25 cellular contexts compared by ENCODE assay signal in genomic region chrX:150224676-150225075, GRCh38.
"Had no signal": no experiment of that assay in that cellular context is flagged by ENCODE, and none has a peak within 500 bp of the region (broad histone marks: within the 10 kb centered on the region; RNA-seq: fewer than 3 reads in every experiment).

No MANE protein-coding gene starts in this region.

- H3K36me3 ChIP-seq: heart left ventricle, left lung, right lobe of liver, tibial nerve, upper lobe of left lung had no signal

- H3K9me3 Mint-ChIP-seq: immature natural killer cell; memory B cell; naive thymus-derived CD8-positive, alpha-beta T cell; stimulated activated effector memory CD8-positive, alpha-beta T cell treated with anti-CD3 and anti-CD28 coated beads, Interleukin-12 subunit alpha, Interleukin-12 subunit beta, amount 100 ng/mL, for 72 hours; stimulated activated naive CD8-positive, alpha-beta T cell treated with anti-CD3 and anti-CD28 coated beads, Interleukin-15, amount 100 ng/mL, for 72 hours had no signal

- H3K9ac ChIP-seq: parathyroid adenoma had no signal

- H3K4me2 ChIP-seq: smooth muscle cell had no signal

- H3K27me3 ChIP-seq: left lung, right lobe of liver, tibial nerve, upper lobe of left lung had no signal

- H3K4me1 ChIP-seq: heart left ventricle, left lung, parathyroid adenoma, psoas muscle, right lobe of liver, tibial nerve, upper lobe of left lung had no signal

- H3K27me3 Mint-ChIP-seq: stimulated activated naive CD8-positive, alpha-beta T cell treated with anti-CD3 and anti-CD28 coated beads, Interleukin-15, amount 100 ng/mL, for 72 hours had no signal

- DNase-seq: heart left ventricle; hypothalamus; immature natural killer cell; kidney; left colon; left lung; naive thymus-derived CD8-positive, alpha-beta T cell; nucleus accumbens; psoas muscle; right lobe of liver; stimulated activated CD4-positive, alpha-beta T cell treated with anti-CD3 and anti-CD28 coated beads, Interleukin-12 subunit alpha, Interleukin-12 subunit beta, amount 100 ng/mL, for 4 hours; stimulated activated CD4-positive, alpha-beta T cell treated with anti-CD3 and anti-CD28 coated beads, Interleukin-15, amount 100 ng/mL, for 24 hours; stimulated activated CD4-positive, alpha-beta T cell treated with anti-CD3 and anti-CD28 coated beads, Interleukin-2, amount 100 ng/mL, for 24 hours; stimulated activated CD4-positive, alpha-beta T cell treated with anti-CD3 and anti-CD28 coated beads, Interleukin-4, amount 100 ng/mL, for 1 hour; stimulated activated naive CD4-positive, alpha-beta T cell treated with Interleukin-2 at 50 U/mL for 16 hours; stimulated activated naive CD8-positive, alpha-beta T cell treated with anti-CD3 and anti-CD28 coated beads, Interleukin-15, amount 100 ng/mL, for 72 hours; substantia nigra; upper lobe of left lung had no signal

- H3K4me3 ChIP-seq: heart left ventricle, left lung, psoas muscle, right lobe of liver, smooth muscle cell, tibial nerve, upper lobe of left lung had no signal

- H3K27ac ChIP-seq: heart left ventricle, left lung, parathyroid adenoma, psoas muscle, right lobe of liver, tibial nerve, upper lobe of left lung had no signal

- H3K4me1 Mint-ChIP-seq: immature natural killer cell; memory B cell; nephron; neural crest cell; stimulated activated effector memory CD8-positive, alpha-beta T cell treated with anti-CD3 and anti-CD28 coated beads, Interleukin-12 subunit alpha, Interleukin-12 subunit beta, amount 100 ng/mL, for 72 hours; stimulated activated naive CD8-positive, alpha-beta T cell treated with anti-CD3 and anti-CD28 coated beads, Interleukin-15, amount 100 ng/mL, for 72 hours had no signal

- H3K9me3 ChIP-seq: heart left ventricle, left lung, psoas muscle, right lobe of liver, tibial nerve, upper lobe of left lung had no signal

- H3K36me3 Mint-ChIP-seq: immature natural killer cell; memory B cell; naive thymus-derived CD8-positive, alpha-beta T cell; stimulated activated effector memory CD8-positive, alpha-beta T cell treated with anti-CD3 and anti-CD28 coated beads, Interleukin-12 subunit alpha, Interleukin-12 subunit beta, amount 100 ng/mL, for 72 hours had no signal

- H3K4me3 Mint-ChIP-seq: immature natural killer cell; memory B cell; naive thymus-derived CD8-positive, alpha-beta T cell; nephron; neural crest cell; stimulated activated effector memory CD8-positive, alpha-beta T cell treated with anti-CD3 and anti-CD28 coated beads, Interleukin-12 subunit alpha, Interleukin-12 subunit beta, amount 100 ng/mL, for 72 hours; stimulated activated naive CD8-positive, alpha-beta T cell treated with anti-CD3 and anti-CD28 coated beads, Interleukin-15, amount 100 ng/mL, for 72 hours had no signal

- H3K27ac Mint-ChIP-seq: immature natural killer cell; memory B cell; naive thymus-derived CD8-positive, alpha-beta T cell; nephron; stimulated activated effector memory CD8-positive, alpha-beta T cell treated with anti-CD3 and anti-CD28 coated beads, Interleukin-12 subunit alpha, Interleukin-12 subunit beta, amount 100 ng/mL, for 72 hours; stimulated activated naive CD8-positive, alpha-beta T cell treated with anti-CD3 and anti-CD28 coated beads, Interleukin-15, amount 100 ng/mL, for 72 hours had no signal
